15 cellular contexts compared by ENCODE assay signal in the genomic region with DNA sequence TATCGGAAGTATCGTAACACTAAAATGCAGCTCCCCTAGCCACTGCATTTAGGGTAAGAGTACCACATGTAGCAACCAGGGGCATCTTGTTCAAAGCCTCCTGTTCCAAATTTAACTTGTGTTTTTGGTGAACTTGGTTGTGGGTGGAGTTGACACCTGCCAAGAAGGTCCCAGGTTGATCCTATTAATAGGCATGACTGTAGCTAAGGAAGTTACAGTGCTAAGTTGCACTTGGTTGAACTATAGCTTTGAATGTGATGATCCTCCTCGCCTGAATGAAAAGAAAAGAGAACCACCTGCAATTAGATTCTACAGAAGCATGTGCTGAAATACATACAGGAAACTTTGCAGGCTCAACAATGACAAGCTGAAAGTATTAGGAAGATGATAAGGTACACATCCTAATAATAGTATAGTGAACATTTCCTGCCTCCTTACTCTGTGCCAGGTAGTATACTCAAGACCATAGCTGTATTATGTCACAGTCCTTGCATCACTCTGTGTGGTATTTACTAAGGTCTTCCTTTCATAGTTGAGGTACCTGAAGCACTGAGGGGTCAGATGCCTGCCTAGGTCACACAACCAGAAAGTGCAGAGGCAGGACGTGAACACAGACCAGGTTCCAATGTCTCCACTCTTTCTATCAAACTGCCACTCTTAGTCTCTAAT.
DNase-seq lines count a peak whose midpoint lies in the region; ATAC-seq lines count a peak whose summit lies in the region.
"Had no signal": no experiment of that assay in that cellular context is flagged by ENCODE, and none has a peak within 500 bp of the region (broad histone marks: within the 10 kb centered on the region; RNA-seq: fewer than 3 reads in every experiment).

No MANE protein-coding gene starts in this region.

- H3K36me3 Mint-ChIP-seq in effector memory CD8-positive, alpha-beta T cell (ENCODE audit: insufficient read depth), result no peaks in the 10 kb centered on the region
- H3K36me3 Mint-ChIP-seq: activated CD8-positive, alpha-beta memory T cell treated with anti-CD3 and anti-CD28 coated beads, Interleukin-2, amount 10 ng/mL, durations not matched to agents 7 days and 5 days; activated naive CD4-positive, alpha-beta T cell treated with anti-CD3 and anti-CD28 coated beads, Interleukin-2, amount 10 ng/mL, durations not matched to agents 7 days and 5 days had no signal

- H3K27me3 Mint-ChIP-seq in effector memory CD8-positive, alpha-beta T cell, result peaks cover 20 to 23% of the 10 kb centered on the region in 2 donors

- DNase-seq in effector memory CD8-positive, alpha-beta T cell, result no peak
- no peak for DNase-seq in NCI-H2029 treated with DMSO at 0.1 percent for 48 hours (lab: John Stamatoyannopoulos, UW)
- no peak for DNase-seq in anterior cingulate cortex (lab: John Stamatoyannopoulos, UW)
- no peak for DNase-seq in NCI-H2196 (lab: John Stamatoyannopoulos, UW; ENCODE audit: unreplicated experiment)
- DNase-seq: activated CD8-positive, alpha-beta memory T cell treated with anti-CD3 and anti-CD28 coated beads, Interleukin-2, amount 10 ng/mL, durations not matched to agents 7 days and 5 days; activated naive CD4-positive, alpha-beta T cell treated with anti-CD3 and anti-CD28 coated beads, Interleukin-2, amount 10 ng/mL, durations not matched to agents 7 days and 5 days; DND-41; HCEC 1CT; NCI-H2081 treated with DMSO at 0.1 percent for 48 hours; stimulated activated CD4-positive, alpha-beta T cell treated with anti-CD3 and anti-CD28 coated beads, Interleukin-4, amount 100 ng/mL, for 24 hours; stimulated activated naive CD4-positive, alpha-beta T cell treated with Interleukin-2 at 50 U/mL for 16 hours had no signal

- no peak overlapping the region for H3K4me3 Mint-ChIP-seq in effector memory CD8-positive, alpha-beta T cell
- H3K4me3 Mint-ChIP-seq: activated CD8-positive, alpha-beta memory T cell treated with anti-CD3 and anti-CD28 coated beads, Interleukin-2, amount 10 ng/mL, durations not matched to agents 7 days and 5 days; activated naive CD4-positive, alpha-beta T cell treated with anti-CD3 and anti-CD28 coated beads, Interleukin-2, amount 10 ng/mL, durations not matched to agents 7 days and 5 days had no signal

- no peak overlapping the region for H3K27ac Mint-ChIP-seq in effector memory CD8-positive, alpha-beta T cell
- H3K27ac Mint-ChIP-seq: activated CD8-positive, alpha-beta memory T cell treated with anti-CD3 and anti-CD28 coated beads, Interleukin-2, amount 10 ng/mL, durations not matched to agents 7 days and 5 days; activated naive CD4-positive, alpha-beta T cell treated with anti-CD3 and anti-CD28 coated beads, Interleukin-2, amount 10 ng/mL, durations not matched to agents 7 days and 5 days had no signal

- no peaks in the 10 kb centered on the region for H3K9me3 Mint-ChIP-seq in effector memory CD8-positive, alpha-beta T cell
- H3K9me3 Mint-ChIP-seq: activated naive CD4-positive, alpha-beta T cell treated with anti-CD3 and anti-CD28 coated beads, Interleukin-2, amount 10 ng/mL, durations not matched to agents 7 days and 5 days had no signal

- ATAC-seq in GM18502 (IDR thresholded peaks at IDR 0.05; ENCODE audit: poor library complexity, unreplicated experiment) (peak; percentile 34), GM21447 (IDR thresholded peaks at IDR 0.05; ENCODE audit: unreplicated experiment) (peak; percentile 47), HG03196 (IDR thresholded peaks at IDR 0.05; ENCODE audit: unreplicated experiment) (peak; percentile 36), HG03135 (IDR thresholded peaks at IDR 0.05; ENCODE audit: unreplicated experiment) (no peak)
- ATAC-seq in effector memory CD8-positive, alpha-beta T cell (replicated peaks), result peak; percentile 26
- ATAC-seq: activated CD8-positive, alpha-beta memory T cell treated with anti-CD3 and anti-CD28 coated beads, Interleukin-2, amount 10 ng/mL, durations not matched to agents 7 days and 5 days had no signal

- H3K4me1 Mint-ChIP-seq in effector memory CD8-positive, alpha-beta T cell (ENCODE audit: low read depth in 2 of 2), result no peaks in the 10 kb centered on the region
- H3K4me1 Mint-ChIP-seq: activated CD8-positive, alpha-beta memory T cell treated with anti-CD3 and anti-CD28 coated beads, Interleukin-2, amount 10 ng/mL, durations not matched to agents 7 days and 5 days; activated naive CD4-positive, alpha-beta T cell treated with anti-CD3 and anti-CD28 coated beads, Interleukin-2, amount 10 ng/mL, durations not matched to agents 7 days and 5 days had no signal
